ENCODE assay signal across 12 cellular contexts in the genomic region with DNA sequence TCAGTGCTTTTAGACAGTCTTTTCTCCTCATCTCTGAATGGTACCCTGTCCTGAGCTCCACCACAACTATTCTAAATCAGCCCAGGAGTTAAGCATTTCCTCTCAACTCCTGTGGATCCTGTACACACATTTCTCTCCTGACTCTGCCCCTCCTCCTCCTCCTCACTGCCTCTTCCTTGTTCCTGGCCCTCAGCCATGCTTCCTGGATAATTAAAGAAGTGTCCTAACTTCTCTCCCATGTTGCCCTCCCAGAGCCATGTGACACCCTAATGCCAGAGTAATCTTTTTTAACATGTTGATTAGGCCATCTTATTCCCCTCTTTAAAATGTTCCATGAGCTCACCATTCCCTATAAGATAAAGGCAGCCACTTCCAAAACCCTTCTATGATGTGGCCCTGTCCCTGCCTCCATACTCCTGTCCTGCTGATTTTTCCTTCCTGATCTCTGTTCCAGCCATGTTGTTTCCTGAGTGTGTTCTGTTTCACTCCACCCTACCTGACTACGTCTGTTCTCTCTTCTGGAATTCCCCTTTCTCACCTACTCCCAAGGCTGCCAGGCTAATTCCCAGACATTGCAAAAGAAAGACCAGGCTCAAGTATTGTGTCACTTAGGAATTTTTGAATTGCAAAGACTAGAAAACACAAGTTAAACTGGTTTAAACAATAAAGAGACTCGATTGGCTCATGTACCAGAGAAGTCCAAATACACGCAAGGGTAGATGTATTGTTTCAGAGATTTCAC.
A peak's percentile ranks its signal among the peaks of the same experiment; 100 is the strongest.
DNase-seq lines count a peak whose midpoint lies in the region; ATAC-seq and TF ChIP-seq lines count a peak whose summit lies in the region.
"Had no signal": no experiment of that assay in that cellular context is flagged by ENCODE, and none has a peak within 500 bp of the region (broad histone marks: within the 10 kb centered on the region; RNA-seq: fewer than 3 reads in every experiment).

No MANE protein-coding gene starts in this region.

- intact Hi-C loops in adrenal gland (cut with DNase I) = no loop called here

- H3K27ac ChIP-seq in adrenal gland = no peak overlapping the region
- H3K27ac ChIP-seq in cardiac muscle cell = no peak overlapping the region
- H3K27ac ChIP-seq: spleen had no signal

- H3K4me3 ChIP-seq in adrenal gland (no peak overlapping the region), cardiac muscle cell (no peak overlapping the region)
- H3K4me3 ChIP-seq: spleen had no signal

- TF ChIP-seq CTCF in adrenal gland (IDR thresholded peaks at IDR 0.05) (no peak), cardiac muscle cell (IDR thresholded peaks at IDR 0.05; ENCODE audit: low read depth, low read length) (no peak), omental fat pad (IDR thresholded peaks at IDR 0.05) (no peak)

- 71 to 86% (median 79%) methylated on average over 3 of the region's 3 CpGs for WGBS in adrenal gland, 4 donors

- TF ChIP-seq POLR2A in adrenal gland (IDR thresholded peaks at IDR 0.05) = no peak

- H3K36me3 ChIP-seq in adrenal gland (replicated peaks in 1 of 2) = no peaks in the 10 kb centered on the region
- H3K36me3 ChIP-seq in cardiac muscle cell = no peaks in the 10 kb centered on the region
- H3K36me3 ChIP-seq: spleen had no signal

- H3K27me3 ChIP-seq in adrenal gland = no peaks in the 10 kb centered on the region
- no peaks in the 10 kb centered on the region for H3K27me3 ChIP-seq in cardiac muscle cell
- H3K27me3 ChIP-seq: spleen had no signal

- ATAC-seq in omental fat pad (ENCODE audit: low FRiP score) (peak; percentile 81), GM18511 (IDR thresholded peaks at IDR 0.05; ENCODE audit: unreplicated experiment) (no peak), GM21717 (IDR thresholded peaks at IDR 0.05; ENCODE audit: unreplicated experiment) (no peak), GM21576 (IDR thresholded peaks at IDR 0.05; ENCODE audit: unreplicated experiment) (no peak)
- ATAC-seq: activated CD8-positive, alpha-beta memory T cell treated with anti-CD3 and anti-CD28 coated beads, Interleukin-2, amount 10 ng/mL, durations not matched to agents 7 days and 5 days had no signal

- H3K4me1 ChIP-seq in adrenal gland (replicated peaks in 1 of 2) = peaks cover 0 to 11% of the 10 kb centered on the region in 2 donors
- H3K4me1 ChIP-seq in cardiac muscle cell (ENCODE audit: low read depth) = peaks cover 28% of the 10 kb centered on the region

- H3K9me3 ChIP-seq in adrenal gland (replicated peaks in 1 of 3) = no peaks in the 10 kb centered on the region
- H3K9me3 ChIP-seq in cardiac muscle cell (ENCODE audit: low read depth) = no peaks in the 10 kb centered on the region
- H3K9me3 ChIP-seq: spleen had no signal

- peak; percentile 5 for DNase-seq in EH (ENCODE audit: low read depth)
- peak in 4 of 7 donors; percentile 12 to 45 (median 26) for DNase-seq in adrenal gland
- DNase-seq in cardiac muscle cell (ENCODE audit: low read depth in 1 of 2, low spot score in 1 of 2) = peak; percentile 13 to 74
- no peak for DNase-seq in omental fat pad (ENCODE audit: low spot score)
- no peak for DNase-seq in HuH-7 (ENCODE audit: low spot score)
- DNase-seq: activated CD8-positive, alpha-beta memory T cell treated with anti-CD3 and anti-CD28 coated beads, Interleukin-2, amount 10 ng/mL, durations not matched to agents 7 days and 5 days; hippocampal formation; NCI-H446; spleen had no signal

Comparison
In these comparisons a context has a peak if more than half of its experiments do, and no peak if none do; other contexts are left out.
1. DNase-seq: peak in EH (single experiment), adrenal gland (4 of 7) and cardiac muscle cell (2 of 2); none in omental fat pad (single experiment) and HuH-7 (single experiment).